In genomic region chr1:121020350-121021236, GRCh38 we compare ENCODE assay signal across 8 cellular contexts.
DNase-seq lines count a peak whose midpoint lies in the region; ATAC-seq, FAIRE-seq and TF ChIP-seq lines count a peak whose summit lies in the region.
"Not testable (repeated sequence)": the region's sequence is repeated elsewhere in the genome, so short reads cannot be mapped to it uniquely, and the experiment has no call there.

No MANE protein-coding gene starts in this region.

- TF ChIP-seq CTCF in pancreas (IDR thresholded peaks at IDR 0.05); thyroid gland (IDR thresholded peaks at IDR 0.05): not testable (repeated sequence)

- not testable (repeated sequence) for H3K9ac ChIP-seq in iPS-20b (ENCODE audit: low read depth, low read length)

- peak; percentile 53 for ATAC-seq in SK-N-SH treated with all-trans-retinoic acid at 6 μM for 48 hours
- ATAC-seq in activated T-cell treated with anti-CD3 and anti-CD28 coated beads, Interleukin-2, amount 50 U/mL, for 72 hours (replicated peaks in 1 of 2) = not testable (repeated sequence)
- ATAC-seq in effector memory CD8-positive, alpha-beta T cell (replicated peaks) = peak; percentile 48
- ATAC-seq in pancreas = peak in 3 of 4 donors; percentile 36 to 72 (median 52)

- not testable (repeated sequence) for H3K36me3 Mint-ChIP-seq in activated T-cell treated with anti-CD3 and anti-CD28 coated beads, Interleukin-2, amount 50 U/mL, for 72 hours (ENCODE audit: insufficient read depth in 2 of 2); effector memory CD8-positive, alpha-beta T cell (ENCODE audit: insufficient read depth)

- not testable (repeated sequence) for H3K9me3 Mint-ChIP-seq in activated T-cell treated with anti-CD3 and anti-CD28 coated beads, Interleukin-2, amount 50 U/mL, for 72 hours; effector memory CD8-positive, alpha-beta T cell

- WGBS in pancreas, 2 donors = 50 to 52% methylated on average over 23 to 28 of the region's 37 CpGs
- WGBS in thyroid gland, 2 donors = 30 to 48% methylated on average over 21 to 27 of the region's 37 CpGs

- H3K27me3 ChIP-seq in iPS-20b (ENCODE audit: insufficient read depth, low read length); pancreas; thyroid gland: not testable (repeated sequence)

- TF ChIP-seq POLR2A in thyroid gland (IDR thresholded peaks at IDR 0.05) = not testable (repeated sequence)

- not testable (repeated sequence) for H3K27ac ChIP-seq in iPS-20b (ENCODE audit: low read length); pancreas; thyroid gland

- H3K27ac Mint-ChIP-seq in activated T-cell treated with anti-CD3 and anti-CD28 coated beads, Interleukin-2, amount 50 U/mL, for 72 hours = peak overlapping the region; percentile 93
- peak overlapping the region in 1 of 2 donors; percentile 83 for H3K27ac Mint-ChIP-seq in effector memory CD8-positive, alpha-beta T cell

- H3K9me3 ChIP-seq in iPS-20b (ENCODE audit: insufficient read depth, low read depth, low read length); pancreas; thyroid gland: not testable (repeated sequence)

- DNase-seq in EH (ENCODE audit: low read depth) = peak; percentile 65
- DNase-seq in NCI-H1092 treated with DMSO at 0.1 percent for 48 hours (lab: John Stamatoyannopoulos, UW) = peak; percentile 0
- peak; percentile 32 to 38 for DNase-seq in activated T-cell treated with anti-CD3 and anti-CD28 coated beads, Interleukin-2, amount 50 U/mL, for 72 hours
- DNase-seq in effector memory CD8-positive, alpha-beta T cell = peak in 2 of 3 experiments; percentile 17 to 23
- peak in 1 of 6 donors; percentile 13 for DNase-seq in pancreas
- peak; percentile 26 to 27 for DNase-seq in thyroid gland

- intact Hi-C loops in pancreas (cut with DNase I); thyroid gland (cut with DNase I): not testable (repeated sequence)

- H3K27me3 Mint-ChIP-seq in activated T-cell treated with anti-CD3 and anti-CD28 coated beads, Interleukin-2, amount 50 U/mL, for 72 hours (ENCODE audit: low read depth); effector memory CD8-positive, alpha-beta T cell: not testable (repeated sequence)

- H3K4me1 ChIP-seq in iPS-20b (ENCODE audit: insufficient read depth, low read length); pancreas; thyroid gland: not testable (repeated sequence)

- FAIRE-seq in pancreas (lab: Jason Lieb, UNC) = not testable (repeated sequence)

- H3K4me3 Mint-ChIP-seq in activated T-cell treated with anti-CD3 and anti-CD28 coated beads, Interleukin-2, amount 50 U/mL, for 72 hours = peak overlapping the region in 1 of 2 donors; percentile 25
- H3K4me3 Mint-ChIP-seq in effector memory CD8-positive, alpha-beta T cell = peak overlapping the region in 1 of 2 donors; percentile 23

- peak overlapping the region; percentile 69; the same call in 1 of the 2 replicates for H3K4me3 ChIP-seq in iPS-20b (ENCODE audit: low read length)
- not testable (repeated sequence) for H3K4me3 ChIP-seq in pancreas; thyroid gland (replicated peaks in 1 of 3)

- H3K36me3 ChIP-seq in iPS-20b (ENCODE audit: insufficient read depth, low read depth, low read length); pancreas; thyroid gland: not testable (repeated sequence)

- not testable (repeated sequence) for H3K4me1 Mint-ChIP-seq in activated T-cell treated with anti-CD3 and anti-CD28 coated beads, Interleukin-2, amount 50 U/mL, for 72 hours (ENCODE audit: low read depth); effector memory CD8-positive, alpha-beta T cell (ENCODE audit: low read depth in 2 of 2)
